Comparison of ENCODE assay signal across 8 cellular contexts in genomic region chr6:75204222-75204958, GRCh38. TPM values are rescaled to one million over a fixed set of nuclear protein-coding genes. Genes with fewer than 3 reads are reported as not detected.
DNase-seq lines count a peak whose midpoint lies in the region; ATAC-seq and TF ChIP-seq lines count a peak whose summit lies in the region.

No MANE protein-coding gene starts in this region.

- no peak for ATAC-seq in activated T-helper 17 cell treated with anti-CD3 and anti-CD28 coated beads, Interleukin-2, amount 50 U/mL, for 72 hours (replicated peaks)
- ATAC-seq in naive thymus-derived CD8-positive, alpha-beta T cell, result no peak
- no peak for ATAC-seq in HG03175 (IDR thresholded peaks at IDR 0.05; ENCODE audit: unreplicated experiment)

- H3K4me3 Mint-ChIP-seq in activated T-helper 17 cell treated with anti-CD3 and anti-CD28 coated beads, Interleukin-2, amount 50 U/mL, for 72 hours, result peak overlapping the region; percentile 75
- H3K4me3 Mint-ChIP-seq in naive thymus-derived CD8-positive, alpha-beta T cell, result peak overlapping the region; percentile 71 to 84 (median 80)

- peak; percentile 67 to 84 (median 72) for TF ChIP-seq CTCF in uterus (IDR thresholded peaks at IDR 0.05)

- POLR2A ChIA-PET in naive thymus-derived CD8-positive, alpha-beta T cell (lab: Charles Lee), result interaction anchor here (0.6 kb wide), 1 partner anchor 1528 kb away, joined by 4 read pairs; no protein-coding TSS in a partner anchor

- H3K27ac ChIP-seq in uterus, result peak overlapping the region; percentile 91 to 94

- H3K4me3 ChIP-seq in uterus, result peak overlapping the region; percentile 53 to 73

- H3K27ac Mint-ChIP-seq in activated T-helper 17 cell treated with anti-CD3 and anti-CD28 coated beads, Interleukin-2, amount 50 U/mL, for 72 hours, result no peak overlapping the region
- H3K27ac Mint-ChIP-seq in naive thymus-derived CD8-positive, alpha-beta T cell, result peak overlapping the region in 1 of 10 donors; percentile 58

- no peak for TF ChIP-seq POLR2A in uterus (IDR thresholded peaks at IDR 0.05)

- intact Hi-C loops in uterus (cut with DNase I; ENCODE audit: low total_unique reads), result no loop called here

- DNase-seq in AG20443 (ENCODE audit: low spot score), result peak; percentile 73
- DNase-seq in GM19238 (ENCODE audit: insufficient read length, low spot score), result peak; percentile 16
- peak; percentile 7 to 36 for DNase-seq in NCI-H446 (lab: John Stamatoyannopoulos, UW)
- DNase-seq in foreskin melanocyte, result peak; percentile 72
- DNase-seq in naive thymus-derived CD8-positive, alpha-beta T cell, result peak in 2 of 10 donors; percentile 6 to 9
- DNase-seq in uterus, result peak; percentile 86 to 90

- peaks cover 25% of the 10 kb centered on the region for H3K4me1 Mint-ChIP-seq in activated T-helper 17 cell treated with anti-CD3 and anti-CD28 coated beads, Interleukin-2, amount 50 U/mL, for 72 hours
- H3K4me1 Mint-ChIP-seq in naive thymus-derived CD8-positive, alpha-beta T cell, result peaks cover 40 to 63% (median 60%) of the 10 kb centered on the region in 4 donors

- peaks cover 0 to 5% of the 10 kb centered on the region in 2 donors for H3K4me1 ChIP-seq in uterus

- H3K27me3 ChIP-seq in uterus, result no peaks in the 10 kb centered on the region

- H3K36me3 ChIP-seq in uterus, result no peaks in the 10 kb centered on the region

- H3K36me3 Mint-ChIP-seq in activated T-helper 17 cell treated with anti-CD3 and anti-CD28 coated beads, Interleukin-2, amount 50 U/mL, for 72 hours (ENCODE audit: low read depth), result peaks cover 6% of the 10 kb centered on the region
- no peaks in the 10 kb centered on the region for H3K36me3 Mint-ChIP-seq in naive thymus-derived CD8-positive, alpha-beta T cell

- no peaks in the 10 kb centered on the region for H3K9me3 ChIP-seq in uterus

- H3K27me3 Mint-ChIP-seq in activated T-helper 17 cell treated with anti-CD3 and anti-CD28 coated beads, Interleukin-2, amount 50 U/mL, for 72 hours, result peaks cover 74% of the 10 kb centered on the region
- peaks cover 56 to 85% (median 82%) of the 10 kb centered on the region in 5 donors for H3K27me3 Mint-ChIP-seq in naive thymus-derived CD8-positive, alpha-beta T cell

- H3K9me3 Mint-ChIP-seq in activated T-helper 17 cell treated with anti-CD3 and anti-CD28 coated beads, Interleukin-2, amount 50 U/mL, for 72 hours, result no peaks in the 10 kb centered on the region
- H3K9me3 Mint-ChIP-seq in naive thymus-derived CD8-positive, alpha-beta T cell, result no peaks in the 10 kb centered on the region

RNA-seq across cellular contexts. Expression of gene COL12A1, which starts 1.5 kb away (rescaled TPM):
- not detected for total RNA-seq in activated T-helper 17 cell treated with anti-CD3 and anti-CD28 coated beads, Interleukin-2, amount 50 U/mL, for 72 hours
- not detected for total RNA-seq in naive thymus-derived CD8-positive, alpha-beta T cell
- not detected for polyA plus RNA-seq in naive thymus-derived CD8-positive, alpha-beta T cell
- 100 to 1,000 TPM; 136 to 423 (median 275) TPM for total RNA-seq in uterus

RNA-seq across cellular contexts. Expression of gene COX7A2, which starts 39.2 kb away (rescaled TPM):
- total RNA-seq in activated T-helper 17 cell treated with anti-CD3 and anti-CD28 coated beads, Interleukin-2, amount 50 U/mL, for 72 hours, result 100 to 1,000 TPM; 260 to 372 TPM
- 100 to 1,000 TPM; 198 to 213 TPM for total RNA-seq in naive thymus-derived CD8-positive, alpha-beta T cell
- 1,000 to 10,000 TPM in 1 of 3 donors, 100 to 1,000 TPM in 2; 788 to 1,025 (median 870) TPM for polyA plus RNA-seq in naive thymus-derived CD8-positive, alpha-beta T cell
- 1,000 to 10,000 TPM in 1 of 4 donors, 100 to 1,000 TPM in 2, 10 to 100 TPM in 1; 58.5 to 1,788 (median 211) TPM for total RNA-seq in uterus

Comparison
In these comparisons a context has a peak if more than half of its experiments do, and no peak if none do; other contexts are left out.
1. RNA of gene COL12A1, which starts 1.5 kb away (total RNA-seq): 136 to 423 TPM in uterus; not detected in activated T-helper 17 cell treated with anti-CD3 and anti-CD28 coated beads, Interleukin-2, amount 50 U/mL, for 72 hours and not detected in naive thymus-derived CD8-positive, alpha-beta T cell; every median in the first group is over 100 times any median in the second.